Comparison of ENCODE assay signal across 9 cellular contexts in genomic region chr5:50967388-50968039, GRCh38.
DNase-seq lines count a peak whose midpoint lies in the region; ATAC-seq, FAIRE-seq and TF ChIP-seq lines count a peak whose summit lies in the region.
"Had no signal": no experiment of that assay in that cellular context is flagged by ENCODE, and none has a peak within 500 bp of the region (broad histone marks: within the 10 kb centered on the region; RNA-seq: fewer than 3 reads in every experiment).

No MANE protein-coding gene starts in this region.

- peak overlapping the region; percentile 83 for H2AFZ ChIP-seq in SK-N-SH (ENCODE audit: low read depth)
- no peak overlapping the region for H2AFZ ChIP-seq in hepatocyte

- no peaks in the 10 kb centered on the region for H3F3A ChIP-seq in SK-N-SH (replicated peaks; ENCODE audit: insufficient read depth)

- H3K9ac ChIP-seq in SK-N-SH, result peak overlapping the region; percentile 10; the same call in 1 of the 2 replicates

- TF ChIP-seq RAD21 in SK-N-SH (IDR thresholded peaks at IDR 0.05; ENCODE audit: low read length), result peak; percentile 18; the same call in 1 of the 2 replicates

- no peak for ATAC-seq in GM21447 (IDR thresholded peaks at IDR 0.05; ENCODE audit: unreplicated experiment)

- 5% methylated on average over 22 of the region's 22 CpGs for WGBS in SK-N-SH (ENCODE audit: low lambda C conversion rate)
- 4% methylated on average over 20 of the region's 22 CpGs for WGBS in hepatocyte (ENCODE audit: low lambda C conversion rate, missing lambda C conversion rate)
- 2 to 3% (median 2%) methylated on average over 22 of the region's 22 CpGs for WGBS in small intestine, 3 donors

- CTCF ChIA-PET in SK-N-SH (lab: Yijun Ruan, JAX), result interaction anchor here (0.7 to 13.0 kb wide), 11 partner anchors 9 to 1691 kb away, joined by 3 to 303 read pairs (median 6); partner anchors contain the start of gene ISL1

- H3K4me3 ChIP-seq in SK-N-SH (ENCODE audit: low read depth in 2 of 2, low read length in 1 of 2) (peak overlapping the region; percentile 53 to 58), hepatocyte (peak overlapping the region; percentile 61), small intestine (ENCODE audit: low read depth in 1 of 2, low read length in 2 of 2) (peak overlapping the region; percentile 8 to 63)

- H3K9me2 ChIP-seq in SK-N-SH (no peaks in the 10 kb centered on the region), hepatocyte (replicated peaks; ENCODE audit: insufficient read depth) (no peaks in the 10 kb centered on the region)

- H3K36me3 ChIP-seq in SK-N-SH (replicated peaks in 1 of 2; ENCODE audit: control insufficient read depth in 1 of 2, insufficient read depth in 2 of 2, low read length in 1 of 2) (no peaks in the 10 kb centered on the region), hepatocyte (replicated peaks; ENCODE audit: insufficient read depth, low read depth) (no peaks in the 10 kb centered on the region), small intestine (ENCODE audit: control insufficient read depth in 2 of 2, insufficient read depth in 2 of 2, low read length in 2 of 2) (no peaks in the 10 kb centered on the region)

- DNase-seq in NCI-H1436 (lab: John Stamatoyannopoulos, UW) (peak; percentile 59), NCI-H1436 treated with DMSO at 0.1 percent for 48 hours (lab: John Stamatoyannopoulos, UW) (no peak), SK-N-SH (peak; percentile 62), hepatocyte (ENCODE audit: low spot score) (peak; percentile 60), small intestine (peak; percentile 68), GM19238 (ENCODE audit: insufficient read length, low spot score) (no peak), epidermal melanocyte (ENCODE audit: insufficient read length, low spot score) (no peak)

- H4K20me1 ChIP-seq in SK-N-SH (ENCODE audit: insufficient read depth), result no peaks in the 10 kb centered on the region
- H4K20me1 ChIP-seq in hepatocyte (ENCODE audit: insufficient read depth, poor library complexity, severe bottlenecking), result no peaks in the 10 kb centered on the region

- POLR2A ChIA-PET in SK-N-SH (lab: Yijun Ruan, JAX), result interaction anchor here (0.5 to 11.4 kb wide), 20 partner anchors 9 to 1597 kb away, joined by 3 to 437 read pairs (median 4); partner anchors contain the start of gene ISL1

- peaks cover 60% of the 10 kb centered on the region for H3K27me3 ChIP-seq in SK-N-SH (ENCODE audit: insufficient read depth)
- peaks cover 78% of the 10 kb centered on the region for H3K27me3 ChIP-seq in hepatocyte
- peaks cover 3 to 29% of the 10 kb centered on the region in 2 donors for H3K27me3 ChIP-seq in small intestine (ENCODE audit: control insufficient read depth in 2 of 2, insufficient read depth in 2 of 2, low read length in 2 of 2)

- TF ChIP-seq CTCF in SK-N-SH (IDR thresholded peaks at IDR 0.05) (no peak), hepatocyte (IDR thresholded peaks at IDR 0.05; ENCODE audit: poor library complexity) (no peak)

- peaks cover 6 to 22% of the 10 kb centered on the region in 2 experiments; a peak in 3 of 4 replicates for H3K4me1 ChIP-seq in SK-N-SH (ENCODE audit: control insufficient read depth in 1 of 2, insufficient read depth in 2 of 2, low read depth in 1 of 2, low read length in 1 of 2)
- H3K4me1 ChIP-seq in hepatocyte (ENCODE audit: insufficient read depth), result peaks cover 3% of the 10 kb centered on the region
- peaks cover 2 to 19% of the 10 kb centered on the region in 2 donors for H3K4me1 ChIP-seq in small intestine (ENCODE audit: control insufficient read depth in 2 of 2, insufficient read depth in 1 of 2, low read depth in 1 of 2, low read length in 1 of 2)

- no peak for TF ChIP-seq EP300 in SK-N-SH (IDR thresholded peaks at IDR 0.05; ENCODE audit: borderline replicate concordance in 1 of 2, low read depth in 1 of 2, low read length in 1 of 2)

- no peaks in the 10 kb centered on the region for H3K79me2 ChIP-seq in SK-N-SH (ENCODE audit: insufficient read depth)
- peaks cover 25% of the 10 kb centered on the region for H3K79me2 ChIP-seq in hepatocyte

- no peaks in the 10 kb centered on the region for H3K9me3 ChIP-seq in SK-N-SH
- no peaks in the 10 kb centered on the region for H3K9me3 ChIP-seq in hepatocyte (ENCODE audit: low read depth)
- no peaks in the 10 kb centered on the region for H3K9me3 ChIP-seq in small intestine (ENCODE audit: control insufficient read depth, low read depth)

- H3K4me2 ChIP-seq in SK-N-SH (peak overlapping the region; percentile 80), hepatocyte (peak overlapping the region; percentile 92)

- no peak for FAIRE-seq in small intestine (lab: Jason Lieb, UNC)
- FAIRE-seq: TTC549 had no signal

- peak overlapping the region in 1 of 2 experiments; percentile 84; a peak in 2 of 4 replicates for H3K27ac ChIP-seq in SK-N-SH (ENCODE audit: low read depth in 2 of 2, low read length in 1 of 2)
- H3K27ac ChIP-seq in hepatocyte, result peak overlapping the region; percentile 90
- no peak overlapping the region for H3K27ac ChIP-seq in small intestine (ENCODE audit: low read depth in 1 of 2, low read length in 1 of 2)

TF ChIP-seq in SK-N-SH, 30 proteins besides CTCF, POLR2A, EP300 and RAD21:
- TF ChIP-seq EZH2phosphoT487 (IDR thresholded peaks at IDR 0.05; ENCODE audit: borderline replicate concordance, low read depth) (0 out of 2 replicates have a peak, but pooled peaks have one; percentile 6), SIN3A (IDR thresholded peaks at IDR 0.05; ENCODE audit: borderline replicate concordance, low read depth, low read length) (no peak), GATA2 (CRISPR knock-in tag; IDR thresholded peaks at IDR 0.05) (no peak), TEAD4 (IDR thresholded peaks at IDR 0.05; ENCODE audit: borderline replicate concordance, insufficient read depth) (no peak), FOXM1 (IDR thresholded peaks at IDR 0.05; ENCODE audit: low read depth) (no peak), TCF12 (IDR thresholded peaks at IDR 0.05) (no peak), FOXJ3 (CRISPR knock-in tag; IDR thresholded peaks at IDR 0.05) (0 out of 2 replicates have a peak, but pooled peaks have one; percentile 36), GABPA (IDR thresholded peaks at IDR 0.05; ENCODE audit: low read depth) (no peak), USF1 (IDR thresholded peaks at IDR 0.05; ENCODE audit: borderline replicate concordance, low read depth) (no peak), NRF1 (IDR thresholded peaks at IDR 0.05; ENCODE audit: low read depth, low read length) (no peak), RXRA (IDR thresholded peaks at IDR 0.05; ENCODE audit: borderline replicate concordance, low read depth) (no peak), MXI1 (IDR thresholded peaks at IDR 0.05; ENCODE audit: low read depth, low read length) (no peak), RFX5 (IDR thresholded peaks at IDR 0.05; ENCODE audit: low read length) (no peak), NFIC (IDR thresholded peaks at IDR 0.05; ENCODE audit: borderline replicate concordance) (no peak)
- TF ChIP-seq, protein P1, sequence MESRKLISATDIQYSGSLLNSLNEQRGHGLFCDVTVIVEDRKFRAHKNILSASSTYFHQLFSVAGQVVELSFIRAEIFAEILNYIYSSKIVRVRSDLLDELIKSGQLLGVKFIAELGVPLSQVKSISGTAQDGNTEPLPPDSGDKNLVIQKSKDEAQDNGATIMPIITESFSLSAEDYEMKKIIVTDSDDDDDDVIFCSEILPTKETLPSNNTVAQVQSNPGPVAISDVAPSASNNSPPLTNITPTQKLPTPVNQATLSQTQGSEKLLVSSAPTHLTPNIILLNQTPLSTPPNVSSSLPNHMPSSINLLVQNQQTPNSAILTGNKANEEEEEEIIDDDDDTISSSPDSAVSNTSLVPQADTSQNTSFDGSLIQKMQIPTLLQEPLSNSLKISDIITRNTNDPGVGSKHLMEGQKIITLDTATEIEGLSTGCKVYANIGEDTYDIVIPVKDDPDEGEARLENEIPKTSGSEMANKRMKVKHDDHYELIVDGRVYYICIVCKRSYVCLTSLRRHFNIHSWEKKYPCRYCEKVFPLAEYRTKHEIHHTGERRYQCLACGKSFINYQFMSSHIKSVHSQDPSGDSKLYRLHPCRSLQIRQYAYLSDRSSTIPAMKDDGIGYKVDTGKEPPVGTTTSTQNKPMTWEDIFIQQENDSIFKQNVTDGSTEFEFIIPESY (IDR thresholded peaks at IDR 0.05; ENCODE audit: borderline replicate concordance, low read depth), result no peak

Comparison
In these comparisons a context has a peak if more than half of its experiments do, and no peak if none do; other contexts are left out.
1. DNase-seq: peak in NCI-H1436 (single experiment), SK-N-SH (single experiment), hepatocyte (single experiment) and small intestine (single experiment); none in NCI-H1436 treated with DMSO at 0.1 percent for 48 hours (single experiment), GM19238 (single experiment) and epidermal melanocyte (single experiment).
2. Peak in every context shown above with its lines, with median percentiles within 50 percentile points of each other: H3K4me3 ChIP-seq.